ENCODE assay signal across 23 cellular contexts in the genomic region with DNA sequence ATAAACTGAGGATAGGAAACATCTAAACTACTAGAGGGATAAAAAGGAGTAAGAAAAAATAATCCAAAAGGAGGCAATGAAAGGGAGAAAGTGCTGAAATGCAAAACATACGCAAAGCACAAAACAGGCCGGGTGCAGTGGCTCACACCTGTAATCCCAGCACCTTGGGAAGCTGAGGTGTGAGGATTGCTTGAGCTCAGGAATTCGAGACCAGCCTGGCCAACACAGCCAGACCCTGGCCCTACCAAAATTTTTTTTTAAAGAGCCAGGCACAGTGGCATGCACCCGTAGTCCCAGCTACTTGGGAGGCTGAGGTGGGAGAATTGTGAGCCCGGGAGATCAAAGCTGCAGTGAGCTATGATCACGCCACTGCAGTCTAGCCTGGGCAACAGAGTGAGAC. TPM values are rescaled to one million over a fixed set of nuclear protein-coding genes. Genes with fewer than 3 reads are reported as not detected.
DNase-seq lines count a peak whose midpoint lies in the region; ATAC-seq, FAIRE-seq and TF ChIP-seq lines count a peak whose summit lies in the region.
"Had no signal": no experiment of that assay in that cellular context is flagged by ENCODE, and none has a peak within 500 bp of the region (broad histone marks: within the 10 kb centered on the region; RNA-seq: fewer than 3 reads in every experiment).

No MANE protein-coding gene starts in this region.

- no peak for TF ChIP-seq POLR2A in K562 (conservative IDR thresholded peaks at IDR 0.05)

- no peak overlapping the region for H3K4me2 ChIP-seq in K562 (ENCODE audit: insufficient read depth, low read length)
- H3K4me2 ChIP-seq: GM23338 had no signal

- H3K36me3 Mint-ChIP-seq in activated T-cell treated with anti-CD3 and anti-CD28 coated beads, Interleukin-2, amount 50 U/mL, for 24 hours (ENCODE audit: low read depth), result no peaks in the 10 kb centered on the region
- H3K36me3 Mint-ChIP-seq in activated T-cell treated with anti-CD3 and anti-CD28 coated beads, Interleukin-2, amount 50 U/mL, for 72 hours (ENCODE audit: insufficient read depth in 2 of 2), result no peaks in the 10 kb centered on the region
- H3K36me3 Mint-ChIP-seq: CD4-positive, CD25-positive, alpha-beta regulatory T cell; CD8-positive, alpha-beta memory T cell; IgD-negative memory B cell had no signal

- TF ChIP-seq EP300 in K562 (IDR thresholded peaks at IDR 0.05; ENCODE audit: low read length), result no peak

- in situ Hi-C loops in K562 (cut with MboI), result no loop called here

- intact Hi-C loops in K562 (cut with micrococcal nuclease), result no loop called here
- intact Hi-C loops in left cardiac atrium (cut with DNase I), result no loop called here

- H4K20me1 ChIP-seq in K562 (replicated peaks; ENCODE audit: control insufficient read depth, insufficient read depth, low read length), result no peaks in the 10 kb centered on the region

- WGBS in K562 (ENCODE audit: insufficient coverage, low coverage, missing lambda C conversion rate), result 39% methylated on average over 6 of the region's 6 CpGs

- TF ChIP-seq RAD21 in K562 (CRISPR knock-in tag; conservative IDR thresholded peaks at IDR 0.05 in 1 of 2, IDR thresholded peaks at IDR 0.05 in 1 of 2), result no peak

- no peak overlapping the region for H3K27ac Mint-ChIP-seq in activated T-cell treated with anti-CD3 and anti-CD28 coated beads, Interleukin-2, amount 50 U/mL, for 24 hours
- no peak overlapping the region for H3K27ac Mint-ChIP-seq in activated T-cell treated with anti-CD3 and anti-CD28 coated beads, Interleukin-2, amount 50 U/mL, for 72 hours
- H3K27ac Mint-ChIP-seq: GM23338, IgD-negative memory B cell had no signal

- BruUV-seq in K562 (replicated peaks; lab: Mats Ljungman, UMichigan), result no TSS peak

- POLR2A ChIA-PET in K562 (lab: Yijun Ruan, JAX), result interaction anchor here (0.9 kb wide), 1 partner anchor 9 kb away, joined by 3 read pairs; no protein-coding TSS in a partner anchor

- no peak overlapping the region for H2AFZ ChIP-seq in K562 (ENCODE audit: low read depth, low read length)
- H2AFZ ChIP-seq: GM23338 had no signal

- ATAC-seq in activated T-cell treated with anti-CD3 and anti-CD28 coated beads, Interleukin-2, amount 50 U/mL, for 72 hours (replicated peaks in 1 of 2), result no peak
- ATAC-seq in K562 (no peak), GM19452 (IDR thresholded peaks at IDR 0.05; ENCODE audit: unreplicated experiment) (no peak), left cardiac atrium (no peak)
- ATAC-seq: GM12878, GM23338, HCT116, HepG2 had no signal

- H3K27me3 ChIP-seq in K562 (ENCODE audit: control insufficient read depth in 2 of 2, insufficient read depth in 2 of 2, low read length in 2 of 2), result peaks cover 2 to 3% of the 10 kb centered on the region in 2 experiments; a peak in 1 of 5 replicates
- H3K27me3 ChIP-seq: BE2C had no signal

- no peaks in the 10 kb centered on the region for H3K9me3 Mint-ChIP-seq in activated T-cell treated with anti-CD3 and anti-CD28 coated beads, Interleukin-2, amount 50 U/mL, for 24 hours
- no peaks in the 10 kb centered on the region for H3K9me3 Mint-ChIP-seq in activated T-cell treated with anti-CD3 and anti-CD28 coated beads, Interleukin-2, amount 50 U/mL, for 72 hours
- H3K9me3 Mint-ChIP-seq: CD4-positive, CD25-positive, alpha-beta regulatory T cell; CD8-positive, alpha-beta memory T cell; IgD-negative memory B cell had no signal

- DNase-seq in activated T-cell treated with anti-CD3 and anti-CD28 coated beads, Interleukin-2, amount 50 U/mL, for 24 hours, result peak; percentile 15
- no peak for DNase-seq in activated T-cell treated with anti-CD3 and anti-CD28 coated beads, Interleukin-2, amount 50 U/mL, for 72 hours
- DNase-seq in K562 (ENCODE audit: extremely low read depth in 1 of 4, low spot score in 3 of 4) (no peak), mesenteric fat pad (ENCODE audit: low spot score) (peak; percentile 45), left cardiac atrium (no peak)
- DNase-seq in effector CD4-positive, alpha-beta T cell, result no peak
- DNase-seq: ACHN; BE2C; C1 segment of cervical spinal cord; CD4-positive, CD25-positive, alpha-beta regulatory T cell; CD8-positive, alpha-beta memory T cell; COR-L47; DMS 273 treated with DMSO at 0.1 percent for 48 hours; DMS53; DND-41; EL; H7 had no signal

- H3K27ac ChIP-seq in K562 (ENCODE audit: extremely low read depth, low read depth, low read length), result no peak overlapping the region

- no peaks in the 10 kb centered on the region for H3K27me3 Mint-ChIP-seq in activated T-cell treated with anti-CD3 and anti-CD28 coated beads, Interleukin-2, amount 50 U/mL, for 24 hours
- H3K27me3 Mint-ChIP-seq in activated T-cell treated with anti-CD3 and anti-CD28 coated beads, Interleukin-2, amount 50 U/mL, for 72 hours (ENCODE audit: low read depth), result peaks cover 10% of the 10 kb centered on the region

- H3K4me3 Mint-ChIP-seq in activated T-cell treated with anti-CD3 and anti-CD28 coated beads, Interleukin-2, amount 50 U/mL, for 24 hours, result no peak overlapping the region
- H3K4me3 Mint-ChIP-seq in activated T-cell treated with anti-CD3 and anti-CD28 coated beads, Interleukin-2, amount 50 U/mL, for 72 hours, result no peak overlapping the region
- H3K4me3 Mint-ChIP-seq: CD4-positive, CD25-positive, alpha-beta regulatory T cell; CD8-positive, alpha-beta memory T cell; GM23338; IgD-negative memory B cell had no signal

- H3K9me3 ChIP-seq in K562 (replicated peaks; ENCODE audit: control insufficient read depth, insufficient read depth, low read depth, low read length), result no peaks in the 10 kb centered on the region
- H3K9me3 ChIP-seq: BE2C had no signal

- TF ChIP-seq CTCF in K562 (IDR thresholded peaks at IDR 0.05 in 2 of 3, conservative IDR thresholded peaks at IDR 0.05 in 1 of 3; ENCODE audit: insufficient read depth in 2 of 3, low read depth in 1 of 3, low read length in 3 of 3), result no peak

- no peak overlapping the region; a peak in 1 of 4 replicates for H3K9ac ChIP-seq in K562 (ENCODE audit: insufficient read depth in 1 of 2, low read depth in 2 of 2, low read length in 2 of 2)

- peaks cover 3 to 6% of the 10 kb centered on the region in 2 experiments; a peak in 4 of 5 replicates for H3K4me1 ChIP-seq in K562 (replicated peaks in 1 of 2; ENCODE audit: control insufficient read depth in 2 of 2, insufficient read depth in 2 of 2, low read length in 2 of 2)
- H3K4me1 ChIP-seq: BE2C had no signal

- H3K4me3 ChIP-seq in K562, result no peak overlapping the region
- H3K4me3 ChIP-seq: GM12878, GM23338 had no signal

- peaks cover 7% of the 10 kb centered on the region for H3K4me1 Mint-ChIP-seq in activated T-cell treated with anti-CD3 and anti-CD28 coated beads, Interleukin-2, amount 50 U/mL, for 24 hours (ENCODE audit: low read depth)
- no peaks in the 10 kb centered on the region for H3K4me1 Mint-ChIP-seq in activated T-cell treated with anti-CD3 and anti-CD28 coated beads, Interleukin-2, amount 50 U/mL, for 72 hours (ENCODE audit: low read depth)

- FAIRE-seq in K562 (lab: Jason Lieb, UNC), result no peak
- FAIRE-seq: GM12878, HepG2 had no signal

- no peaks in the 10 kb centered on the region for H3K36me3 ChIP-seq in K562 (ENCODE audit: control insufficient read depth, insufficient read depth, low read length)
- H3K36me3 ChIP-seq: BE2C had no signal

- CTCF ChIA-PET in K562 (lab: Yijun Ruan, JAX; ENCODE audit: low intra/inter-chr PET ratio), result no interaction called here

- H3K79me2 ChIP-seq in K562 (ENCODE audit: control insufficient read depth, insufficient read depth, low read length), result no peaks in the 10 kb centered on the region

- no peaks in the 10 kb centered on the region for H3K9me1 ChIP-seq in K562 (ENCODE audit: control insufficient read depth, insufficient read depth, low read length)

RNA-seq across cellular contexts. Expression of a gene that starts 10.5 kb away (rescaled TPM):
- total RNA-seq in activated T-cell treated with anti-CD3 and anti-CD28 coated beads, Interleukin-2, amount 50 U/mL, for 72 hours, result 1 to 10 TPM in 1 of 2 donors, under 1 TPM in 1; 0.74 to 1.0 TPM
- 1.5 and 3.2 TPM in 2 replicates for total RNA-seq in K562 (2011; cell fraction: chromatin; rRNA removed; ENCODE audit: low replicate concordance)
- 2.8 and 3.0 TPM in 2 replicates for total RNA-seq in K562 (2011; cell fraction: nucleolus; rRNA removed)
- 3.4 and 4.1 TPM in 2 replicates for total RNA-seq in K562 (2011; cell fraction: nucleoplasm; rRNA removed)
- total RNA-seq in K562 (2014; rRNA removed) (0.20 and 0.27 TPM in 2 replicates), K562 (2014; rRNA removed; fragmentation: Illumina TruSeq; extraction: Trizol) (0.16 and 0.36 TPM in 2 replicates), K562 (2015; rRNA removed; fragmentation: Illumina TruSeq; extraction: Trizol) (0.23 and 0.25 TPM in 2 replicates), K562 (2021) (0.22 and 0.71 TPM in 2 replicates), mesenteric fat pad (9.5 TPM), left cardiac atrium (1 to 10 TPM in 1 of 2 donors, under 1 TPM in 1; 0.18 to 1.2 TPM)
- polyA plus RNA-seq in K562 (2011; rRNA removed) (0.39 and 0.63 TPM in 2 replicates), K562 (2014; fragmentation: Illumina TruSeq; extraction: Trizol) (0.19 and 0.42 TPM in 2 replicates), K562 (2014; fragmentation: Nextera tagmentation; extraction: Ambion mirVana) (under 1 TPM in 1 of 2 experiments, not detected in 1; 0.03 TPM), K562 (2014; rRNA removed) (0.25 and 0.46 TPM in 2 replicates)
- polyA plus RNA-seq in K562 (2011; cell fraction: cytosol; rRNA removed), result 0.31 and 0.60 TPM in 2 replicates
- 1.6 and 2.8 TPM in 2 replicates for polyA plus RNA-seq in K562 (2011; cell fraction: nucleus; rRNA removed)
- 0.17 and 1.2 TPM in 2 replicates for polyA plus RNA-seq in K562 (2012)
- polyA minus RNA-seq in K562 (2011; rRNA and poly(A)+ RNA removed), result 0.21 and 0.67 TPM in 2 replicates
- 0.38 TPM in 1 of 2 replicates, not detected in the other for polyA minus RNA-seq in K562 (2011; cell fraction: cytosol; rRNA and poly(A)+ RNA removed)
- polyA minus RNA-seq in K562 (2011; cell fraction: nucleus; rRNA and poly(A)+ RNA removed), result 1.00 and 1.9 TPM in 2 replicates
- polyA plus RNA-seq: CD4-positive, CD25-positive, alpha-beta regulatory T cell; CD8-positive, alpha-beta memory T cell; IgD-negative memory B cell had no signal

RNA-seq across cellular contexts. Expression of a gene that starts 41.2 kb away (rescaled TPM):
- total RNA-seq in activated T-cell treated with anti-CD3 and anti-CD28 coated beads, Interleukin-2, amount 50 U/mL, for 72 hours, result 1 to 10 TPM; 1.0 to 2.3 TPM
- total RNA-seq in K562 (2011; cell fraction: chromatin; rRNA removed; ENCODE audit: low replicate concordance), result 0.42 and 2.8 TPM in 2 replicates
- total RNA-seq in K562 (2011; cell fraction: nucleolus; rRNA removed), result 1.2 and 2.5 TPM in 2 replicates
- 0.31 and 0.44 TPM in 2 replicates for total RNA-seq in K562 (2011; cell fraction: nucleoplasm; rRNA removed)
- total RNA-seq in K562 (2014; rRNA removed) (0.23 and 0.33 TPM in 2 replicates), K562 (2014; rRNA removed; fragmentation: Illumina TruSeq; extraction: Trizol) (0.04 TPM in 1 of 2 replicates, not detected in the other), K562 (2015; rRNA removed; fragmentation: Illumina TruSeq; extraction: Trizol) (0.22 and 0.23 TPM in 2 replicates), K562 (2021) (0.22 and 0.34 TPM in 2 replicates), mesenteric fat pad (3.9 TPM), left cardiac atrium (10 to 100 TPM; 14.0 to 18.7 TPM)
- polyA plus RNA-seq in K562 (2011; rRNA removed) (0.14 and 0.38 TPM in 2 replicates), K562 (2014; fragmentation: Illumina TruSeq; extraction: Trizol) (0.07 and 0.11 TPM in 2 replicates), K562 (2014; fragmentation: Nextera tagmentation; extraction: Ambion mirVana) (not detected), K562 (2014; rRNA removed) (0.18 and 0.20 TPM in 2 replicates)
- 0.27 and 0.35 TPM in 2 replicates for polyA plus RNA-seq in K562 (2011; cell fraction: cytosol; rRNA removed)
- 2.0 and 3.4 TPM in 2 replicates for polyA plus RNA-seq in K562 (2011; cell fraction: nucleus; rRNA removed)
- 0.17 and 0.54 TPM in 2 replicates for polyA plus RNA-seq in K562 (2012)
- 0.09 and 0.53 TPM in 2 replicates for polyA minus RNA-seq in K562 (2011; rRNA and poly(A)+ RNA removed)
- polyA minus RNA-seq in K562 (2011; cell fraction: cytosol; rRNA and poly(A)+ RNA removed), result 1.2 TPM in 1 of 2 replicates, not detected in the other
- 0.67 and 1.7 TPM in 2 replicates for polyA minus RNA-seq in K562 (2011; cell fraction: nucleus; rRNA and poly(A)+ RNA removed)

Comparison
In these comparisons a context has a peak if more than half of its experiments do, and no peak if none do; other contexts are left out.
1. DNase-seq: peak in activated T-cell treated with anti-CD3 and anti-CD28 coated beads, Interleukin-2, amount 50 U/mL, for 24 hours (single experiment) and mesenteric fat pad (single experiment); none in activated T-cell treated with anti-CD3 and anti-CD28 coated beads, Interleukin-2, amount 50 U/mL, for 72 hours (0 of 2), K562 (0 of 4), effector CD4-positive, alpha-beta T cell (single experiment) and left cardiac atrium (single experiment).